17 cellular contexts compared by ENCODE assay signal in genomic region chr2:197269815-197270214, GRCh38. TPM values are rescaled to one million over a fixed set of nuclear protein-coding genes. Genes with fewer than 3 reads are reported as not detected.
A peak's percentile ranks its signal among the peaks of the same experiment; 100 is the strongest.
DNase-seq lines count a peak whose midpoint lies in the region; ATAC-seq, FAIRE-seq and TF ChIP-seq lines count a peak whose summit lies in the region.
"Had no signal": no experiment of that assay in that cellular context is flagged by ENCODE, and none has a peak within 500 bp of the region (broad histone marks: within the 10 kb centered on the region; RNA-seq: fewer than 3 reads in every experiment).

No MANE protein-coding gene starts in this region.

- POLR2A ChIA-PET in activated CD4-positive, alpha-beta T cell treated with anti-CD3 and anti-CD28 coated beads, Interleukin-2, amount 10 ng/mL, durations not matched to agents 7 days and 5 days (lab: Charles Lee) = interaction anchor here (0.5 kb wide), 1 partner anchor 381 kb away, joined by 3 read pairs; no protein-coding TSS in a partner anchor
- POLR2A ChIA-PET in GM12878 (lab: Charles Lee) = interaction anchor here (0.6 to 1.9 kb wide), 4 partner anchors 18 to 988 kb away, joined by 3 to 6 read pairs (median 5); no protein-coding TSS in a partner anchor

- no peak overlapping the region for H3K4me2 ChIP-seq in GM23338
- H3K4me2 ChIP-seq in GM12878 (ENCODE audit: control insufficient read depth, insufficient read depth) = no peak overlapping the region
- H3K4me2 ChIP-seq: A549, SK-N-SH, smooth muscle cell had no signal

- no peak overlapping the region for H3K9ac ChIP-seq in GM12878 (ENCODE audit: control insufficient read depth, insufficient read depth, low read length)
- H3K9ac ChIP-seq: SK-N-SH had no signal

- no peaks in the 10 kb centered on the region for H3K9me3 Mint-ChIP-seq in activated CD4-positive, alpha-beta T cell treated with anti-CD3 and anti-CD28 coated beads, Interleukin-2, amount 10 ng/mL, durations not matched to agents 7 days and 5 days
- no peaks in the 10 kb centered on the region for H3K9me3 Mint-ChIP-seq in GM23338
- H3K9me3 Mint-ChIP-seq in natural killer cell treated with Interleukin-12 subunit alpha and Interleukin-12 subunit beta and Interleukin-15 and Interleukin-18, amount 100 ng/mL, for 72 hours = no peaks in the 10 kb centered on the region

- no peaks in the 10 kb centered on the region for H3K36me3 ChIP-seq in GM23338 (ENCODE audit: insufficient read depth)
- peaks cover 2 to 5% of the 10 kb centered on the region in 2 experiments; a peak in 2 of 4 replicates for H3K36me3 ChIP-seq in GM12878 (ENCODE audit: control insufficient read depth in 2 of 2, insufficient read depth in 2 of 2, low read length in 1 of 2)
- H3K36me3 ChIP-seq: gastroesophageal sphincter, prostate gland, upper lobe of left lung had no signal

- no peaks in the 10 kb centered on the region for H3K4me1 ChIP-seq in GM23338 (ENCODE audit: insufficient read depth)
- H3K4me1 ChIP-seq in GM12878 (ENCODE audit: control insufficient read depth, insufficient read depth, low read length) = peaks cover 48% of the 10 kb centered on the region
- H3K4me1 ChIP-seq: A549, prostate gland had no signal

- peaks cover 93% of the 10 kb centered on the region for H3K4me1 Mint-ChIP-seq in activated CD4-positive, alpha-beta T cell treated with anti-CD3 and anti-CD28 coated beads, Interleukin-2, amount 10 ng/mL, durations not matched to agents 7 days and 5 days
- peaks cover 4% of the 10 kb centered on the region; the same call in 1 of the 3 replicates for H3K4me1 Mint-ChIP-seq in GM23338
- peaks cover 65 to 71% of the 10 kb centered on the region in 2 donors for H3K4me1 Mint-ChIP-seq in natural killer cell treated with Interleukin-12 subunit alpha and Interleukin-12 subunit beta and Interleukin-15 and Interleukin-18, amount 100 ng/mL, for 72 hours (ENCODE audit: low read depth in 2 of 2)

- H3K36me3 Mint-ChIP-seq in activated CD4-positive, alpha-beta T cell treated with anti-CD3 and anti-CD28 coated beads, Interleukin-2, amount 10 ng/mL, durations not matched to agents 7 days and 5 days (ENCODE audit: low read depth) = peaks cover 38% of the 10 kb centered on the region
- no peaks in the 10 kb centered on the region for H3K36me3 Mint-ChIP-seq in GM23338 (ENCODE audit: low read depth)
- H3K36me3 Mint-ChIP-seq in natural killer cell treated with Interleukin-12 subunit alpha and Interleukin-12 subunit beta and Interleukin-15 and Interleukin-18, amount 100 ng/mL, for 72 hours = peaks cover 5% of the 10 kb centered on the region

- intact Hi-C loops in GM12878 (cut with micrococcal nuclease; ENCODE audit: unreplicated experiment) = no loop called here

- no peak overlapping the region for H3K27ac ChIP-seq in GM23338 (ENCODE audit: low read depth)
- H3K27ac ChIP-seq in GM12878 (ENCODE audit: control insufficient read depth, insufficient read depth) = peak overlapping the region; percentile 14
- H3K27ac ChIP-seq: A549, gastroesophageal sphincter, prostate gland had no signal

- H2AFZ ChIP-seq in GM23338 = peak overlapping the region; percentile 72; the same call in 1 of the 2 replicates
- H2AFZ ChIP-seq in GM12878 (ENCODE audit: control insufficient read depth, low read depth, low read length) = no peak overlapping the region

- no peaks in the 10 kb centered on the region for H3K27me3 Mint-ChIP-seq in activated CD4-positive, alpha-beta T cell treated with anti-CD3 and anti-CD28 coated beads, Interleukin-2, amount 10 ng/mL, durations not matched to agents 7 days and 5 days
- H3K27me3 Mint-ChIP-seq in GM23338 (ENCODE audit: insufficient read depth, low read depth, poor library complexity) = peaks cover 3% of the 10 kb centered on the region
- no peaks in the 10 kb centered on the region for H3K27me3 Mint-ChIP-seq in natural killer cell treated with Interleukin-12 subunit alpha and Interleukin-12 subunit beta and Interleukin-15 and Interleukin-18, amount 100 ng/mL, for 72 hours

- no peaks in the 10 kb centered on the region for H3K9me3 ChIP-seq in GM12878 (replicated peaks; ENCODE audit: control insufficient read depth, insufficient read depth, low read length)
- H3K9me3 ChIP-seq: A549, gastroesophageal sphincter, prostate gland, SK-N-SH, upper lobe of left lung had no signal

- H3K9me2 ChIP-seq in GM23338 (ENCODE audit: insufficient read depth) = no peaks in the 10 kb centered on the region
- H3K9me2 ChIP-seq: SK-N-SH had no signal

- ATAC-seq in GM23338 (no peak), GM12878 (peak; percentile 7; the same call in 1 of the 3 replicates), HG02870 (IDR thresholded peaks at IDR 0.05; ENCODE audit: unreplicated experiment) (no peak), GM21447 (IDR thresholded peaks at IDR 0.05; ENCODE audit: unreplicated experiment) (no peak)
- ATAC-seq in natural killer cell treated with Interleukin-12 subunit alpha and Interleukin-12 subunit beta and Interleukin-15 and Interleukin-18, amount 100 ng/mL, for 72 hours = no peak
- ATAC-seq: A549, gastroesophageal sphincter, Panc1 had no signal

- CTCF ChIA-PET in activated CD4-positive, alpha-beta T cell treated with anti-CD3 and anti-CD28 coated beads, Interleukin-2, amount 10 ng/mL, durations not matched to agents 7 days and 5 days (lab: Charles Lee) = interaction anchor here (0.8 to 1.5 kb wide), 4 partner anchors 7 to 29 kb away, joined by 3 read pairs; no protein-coding TSS in a partner anchor
- CTCF ChIA-PET in GM12878 (lab: Yijun Ruan, JAX) = interaction anchor here (1.1 to 1.3 kb wide), 2 partner anchors 10 kb away, joined by 5 to 9 read pairs; no protein-coding TSS in a partner anchor

- TF ChIP-seq RAD21 in GM12878 (IDR thresholded peaks at IDR 0.05; ENCODE audit: insufficient read depth, low read depth, low read length) = no peak

- TF ChIP-seq POLR2A in GM12878 (IDR thresholded peaks at IDR 0.05; ENCODE audit: low read depth, low read length) = no peak

- SMC1A ChIA-PET in GM12878 (lab: Charles Lee; ENCODE audit: uncharacterized antibody, unreplicated experiment) = interaction anchor here (0.9 to 3.0 kb wide), 11 partner anchors 8 to 130 kb away, joined by 3 to 9 read pairs (median 4); no protein-coding TSS in a partner anchor

- H4K20me1 ChIP-seq in GM23338 (replicated peaks; ENCODE audit: insufficient read depth) (no peaks in the 10 kb centered on the region), GM12878 (ENCODE audit: control insufficient read depth, insufficient read depth) (no peaks in the 10 kb centered on the region; the same call in 1 of the 2 replicates)

- FAIRE-seq in GM12878 (lab: Jason Lieb, UNC) = no peak
- FAIRE-seq: A549 had no signal

- TF ChIP-seq EP300 in GM12878 (IDR thresholded peaks at IDR 0.05; ENCODE audit: borderline replicate concordance in 1 of 2, control insufficient read depth in 1 of 2, low read depth in 2 of 2, low read length in 2 of 2) = no peak

- DNase-seq in activated CD4-positive, alpha-beta T cell treated with anti-CD3 and anti-CD28 coated beads, Interleukin-2, amount 10 ng/mL, durations not matched to agents 7 days and 5 days = no peak
- DNase-seq in activated CD4-positive, alpha-beta T cell treated with anti-CD3 and anti-CD28 coated beads, Interleukin-2, amount 50 U/mL, for 48 hours = no peak
- DNase-seq in GM23338 (ENCODE audit: low spot score) (no peak), GM12878 (ENCODE audit: low read depth, low spot score) (no peak), DMS153 (lab: John Stamatoyannopoulos, UW) (no peak)
- DNase-seq in natural killer cell treated with Interleukin-12 subunit alpha and Interleukin-12 subunit beta and Interleukin-15 and Interleukin-18, amount 100 ng/mL, for 72 hours (ENCODE audit: low spot score) = no peak
- DNase-seq: NCI-H1105, NCI-H774, SK-N-SH, upper lobe of left lung had no signal

- H3K79me2 ChIP-seq in GM23338 (replicated peaks; ENCODE audit: insufficient read depth) (no peaks in the 10 kb centered on the region), GM12878 (ENCODE audit: control insufficient read depth, insufficient read depth, low read length) (peaks cover 90% of the 10 kb centered on the region)

- no TSS peak for BruUV-seq in GM12878 (replicated peaks; lab: Mats Ljungman, UMichigan)

- H3K4me3 Mint-ChIP-seq in activated CD4-positive, alpha-beta T cell treated with anti-CD3 and anti-CD28 coated beads, Interleukin-2, amount 10 ng/mL, durations not matched to agents 7 days and 5 days = no peak overlapping the region
- no peak overlapping the region for H3K4me3 Mint-ChIP-seq in GM23338
- H3K4me3 Mint-ChIP-seq in natural killer cell treated with Interleukin-12 subunit alpha and Interleukin-12 subunit beta and Interleukin-15 and Interleukin-18, amount 100 ng/mL, for 72 hours = peak overlapping the region; percentile 73

- H3K27ac Mint-ChIP-seq in activated CD4-positive, alpha-beta T cell treated with anti-CD3 and anti-CD28 coated beads, Interleukin-2, amount 10 ng/mL, durations not matched to agents 7 days and 5 days = peak overlapping the region; percentile 44
- no peak overlapping the region for H3K27ac Mint-ChIP-seq in GM23338
- H3K27ac Mint-ChIP-seq in natural killer cell treated with Interleukin-12 subunit alpha and Interleukin-12 subunit beta and Interleukin-15 and Interleukin-18, amount 100 ng/mL, for 72 hours = peak overlapping the region; percentile 79 to 98

- H3K4me3 ChIP-seq in GM23338 (no peak overlapping the region), GM12878 (no peak overlapping the region)
- H3K4me3 ChIP-seq: A549, gastroesophageal sphincter, prostate gland, smooth muscle cell, upper lobe of left lung had no signal

- in situ Hi-C loops in GM12878 (cut with MboI) = no loop called here

- H3K27me3 ChIP-seq in GM23338 (ENCODE audit: insufficient read depth) (no peaks in the 10 kb centered on the region), GM12878 (replicated peaks in 1 of 2; ENCODE audit: control insufficient read depth in 2 of 2, insufficient read depth in 2 of 2, low read length in 1 of 2) (no peaks in the 10 kb centered on the region)
- H3K27me3 ChIP-seq: gastroesophageal sphincter, upper lobe of left lung had no signal

- H3F3A ChIP-seq in GM23338 (replicated peaks; ENCODE audit: low read depth) = no peaks in the 10 kb centered on the region

- TF ChIP-seq CTCF in GM23338 (conservative IDR thresholded peaks at IDR 0.05; ENCODE audit: low read depth in 2 of 2) = no peak
- no peak for TF ChIP-seq CTCF in GM12878 (IDR thresholded peaks at IDR 0.05 in 2 of 3, conservative IDR thresholded peaks at IDR 0.05 in 1 of 3; ENCODE audit: control insufficient read depth in 2 of 3, extremely low read depth in 1 of 3, insufficient read depth in 1 of 3, low read depth in 3 of 3, low read length in 3 of 3)

- RAD21 ChIA-PET in GM12878 (lab: Charles Lee; ENCODE audit: unreplicated experiment) = interaction anchor here (0.6 to 1.3 kb wide), 5 partner anchors 8 to 36 kb away, joined by 3 read pairs; no protein-coding TSS in a partner anchor

RNA-seq across cellular contexts. Expression of gene ANKRD44, which starts 40.8 kb away (rescaled TPM):
- total RNA-seq in activated CD4-positive, alpha-beta T cell treated with anti-CD3 and anti-CD28 coated beads, Interleukin-2, amount 10 ng/mL, durations not matched to agents 7 days and 5 days = 100 to 1,000 TPM; 223 to 283 TPM
- 0.56 and 1.7 TPM in 2 replicates for total RNA-seq in GM23338 (2014; rRNA removed; shearing (Covaris generic))
- polyA plus RNA-seq in GM23338 (2016; fragmentation: Nextera tagmentation; extraction: Ambion mirVana) = 0.37 and 0.44 TPM in 2 replicates
- total RNA-seq in GM12878 (2013; cell fraction: nucleolus; rRNA removed) = 363 and 399 TPM in 2 replicates
- total RNA-seq in GM12878 (2014; rRNA removed) = 63.7 and 65.1 TPM in 2 replicates
- 62.5 and 68.9 TPM in 2 replicates for total RNA-seq in GM12878 (2014; rRNA removed; fragmentation: Illumina TruSeq; extraction: Trizol)
- total RNA-seq in GM12878 (2021) = 93.8 and 96.3 TPM in 2 replicates
- polyA plus RNA-seq in GM12878 (2011; ENCODE audit: low read depth) = 31.8 TPM
- polyA plus RNA-seq in GM12878 (2011; rRNA removed) = 96.4 and 99.1 TPM in 2 replicates
- polyA plus RNA-seq in GM12878 (2011; cell fraction: cytosol; rRNA removed) = 228 and 306 TPM in 2 replicates
- polyA plus RNA-seq in GM12878 (2011; cell fraction: nucleus; rRNA removed) = 142 and 279 TPM in 2 replicates
- 26.9 and 39.0 TPM in 2 replicates for polyA plus RNA-seq in GM12878 (2012)
- polyA plus RNA-seq in GM12878 (2014; fragmentation: Illumina TruSeq; extraction: Trizol) = 88.5 and 110 TPM in 2 replicates
- polyA plus RNA-seq in GM12878 (2014; fragmentation: Nextera tagmentation; extraction: Ambion mirVana) = 10 to 100 TPM; 19.1 to 29.1 TPM
- polyA plus RNA-seq in GM12878 (2014; rRNA removed) = 41.8 and 56.8 TPM in 2 replicates
- polyA plus RNA-seq in GM12878 (2016; fragmentation: Nextera tagmentation; extraction: Ambion mirVana) = 10 to 100 TPM; 34.8 to 38.6 TPM
- polyA minus RNA-seq in GM12878 (2011; rRNA and poly(A)+ RNA removed) = 511 and 573 TPM in 2 replicates
- polyA minus RNA-seq in GM12878 (2011; cell fraction: cytosol; rRNA and poly(A)+ RNA removed) = 75.6 and 115 TPM in 2 replicates
- 178 and 239 TPM in 2 replicates for polyA minus RNA-seq in GM12878 (2011; cell fraction: nucleus; rRNA and poly(A)+ RNA removed)
- total RNA-seq in natural killer cell treated with Interleukin-12 subunit alpha and Interleukin-12 subunit beta and Interleukin-15 and Interleukin-18, amount 100 ng/mL, for 72 hours = 100 to 1,000 TPM; 307 to 413 TPM

Comparison
In these comparisons a context has a peak if more than half of its experiments do, and no peak if none do; other contexts are left out.
1. RNA of gene ANKRD44, which starts 40.8 kb away (total RNA-seq): 307 to 413 TPM in natural killer cell treated with Interleukin-12 subunit alpha and Interleukin-12 subunit beta and Interleukin-15 and Interleukin-18, amount 100 ng/mL, for 72 hours, 223 to 283 TPM in activated CD4-positive, alpha-beta T cell treated with anti-CD3 and anti-CD28 coated beads, Interleukin-2, amount 10 ng/mL, durations not matched to agents 7 days and 5 days and 62.5 to 399 TPM in GM12878; 0.56 to 1.7 TPM in GM23338; every median in the first group is over 10 times any median in the second.